9 cellular contexts compared by ENCODE assay signal in genomic region chr17:72590882-72591499, GRCh38.
DNase-seq lines count a peak whose midpoint lies in the region; ATAC-seq and TF ChIP-seq lines count a peak whose summit lies in the region.
"Had no signal": no experiment of that assay in that cellular context is flagged by ENCODE, and none has a peak within 500 bp of the region (broad histone marks: within the 10 kb centered on the region; RNA-seq: fewer than 3 reads in every experiment).

No MANE protein-coding gene starts in this region.

- H3K4me1 ChIP-seq in right atrium auricular region (peaks cover 0 to 18% of the 10 kb centered on the region in 2 donors), upper lobe of right lung (peaks cover 17% of the 10 kb centered on the region)
- H3K4me1 ChIP-seq: parathyroid adenoma had no signal

- H3K4me3 ChIP-seq in right atrium auricular region (peak overlapping the region; percentile 39 to 56), astrocyte of the cerebellum (ENCODE audit: low read depth, low read length) (peak overlapping the region; percentile 94), lower leg skin (ENCODE audit: low read depth, poor library complexity, severe bottlenecking) (peak overlapping the region; percentile 8), upper lobe of right lung (peak overlapping the region; percentile 59)

- no peak overlapping the region for H3K27ac ChIP-seq in right atrium auricular region
- peak overlapping the region; percentile 30 for H3K27ac ChIP-seq in upper lobe of right lung
- H3K27ac ChIP-seq: parathyroid adenoma had no signal

- H3K27me3 ChIP-seq in right atrium auricular region (peaks cover 9 to 12% of the 10 kb centered on the region in 2 donors), upper lobe of right lung (peaks cover 11% of the 10 kb centered on the region)

- no peak for DNase-seq in right atrium auricular region (ENCODE audit: low spot score)
- no peak for DNase-seq in Right ventricle myocardium inferior (ENCODE audit: missing footprints)
- DNase-seq in astrocyte of the cerebellum (ENCODE audit: low read depth): no peak
- no peak for DNase-seq in lower leg skin (ENCODE audit: low spot score in 2 of 2)
- no peak for DNase-seq in upper lobe of right lung
- DNase-seq in NCI-H2107 treated with DMSO at 0.1 percent for 48 hours (lab: John Stamatoyannopoulos, UW; ENCODE audit: unreplicated experiment): no peak

- intact Hi-C loops in Right ventricle myocardium inferior (cut with DNase I): no loop called here
- intact Hi-C loops in lower leg skin (cut with DNase I; ENCODE audit: low total_unique reads): no loop called here
- intact Hi-C loops in upper lobe of right lung (cut with DNase I): no loop called here

- H3K9me3 ChIP-seq in right atrium auricular region (no peaks in the 10 kb centered on the region), upper lobe of right lung (no peaks in the 10 kb centered on the region)

- ATAC-seq in Right ventricle myocardium inferior: no peak
- no peak for ATAC-seq in upper lobe of right lung
- no peak for ATAC-seq in HG03439 (IDR thresholded peaks at IDR 0.05; ENCODE audit: unreplicated experiment)
- no peak for ATAC-seq in GM21360 (IDR thresholded peaks at IDR 0.05; ENCODE audit: unreplicated experiment)

- H3K36me3 ChIP-seq in right atrium auricular region: no peaks in the 10 kb centered on the region
- no peaks in the 10 kb centered on the region for H3K36me3 ChIP-seq in upper lobe of right lung

- no peak for TF ChIP-seq POLR2A in lower leg skin (IDR thresholded peaks at IDR 0.05)

- 17 to 18% methylated on average over 16 of the region's 16 CpGs for WGBS in lower leg skin, 2 donors

- in situ Hi-C loops in astrocyte of the cerebellum (cut with HindIII; ENCODE audit: low sequenced_read_pairs): no loop called here

- no peak for TF ChIP-seq CTCF in right atrium auricular region (IDR thresholded peaks at IDR 0.05)
- no peak for TF ChIP-seq CTCF in astrocyte of the cerebellum (IDR thresholded peaks at IDR 0.05; ENCODE audit: low read depth, low read length, missing control alignments)
- TF ChIP-seq CTCF in lower leg skin (IDR thresholded peaks at IDR 0.05): no peak
- no peak for TF ChIP-seq CTCF in upper lobe of right lung (IDR thresholded peaks at IDR 0.05)

Comparison
In these comparisons a context has a peak if more than half of its experiments do, and no peak if none do; other contexts are left out.
1. H3K4me3 ChIP-seq: peak in every context shown above with its lines; median percentile 94 in astrocyte of the cerebellum; 59 in upper lobe of right lung; 48 in right atrium auricular region; 8 in lower leg skin.